10 cellular contexts compared by ENCODE assay signal in genomic region chr1:185636848-185637247, GRCh38.
DNase-seq lines count a peak whose midpoint lies in the region; ATAC-seq and TF ChIP-seq lines count a peak whose summit lies in the region.
"Had no signal": no experiment of that assay in that cellular context is flagged by ENCODE, and none has a peak within 500 bp of the region (broad histone marks: within the 10 kb centered on the region; RNA-seq: fewer than 3 reads in every experiment).

No MANE protein-coding gene starts in this region.

- no peak for TF ChIP-seq CTCF in GM12864 (IDR thresholded peaks at IDR 0.05; ENCODE audit: low read depth, low read length, missing control alignments)
- TF ChIP-seq CTCF in Caco-2 (IDR thresholded peaks at IDR 0.05; ENCODE audit: insufficient read depth in 1 of 2, low read depth in 1 of 2, low read length in 1 of 2, severe bottlenecking in 1 of 2, unreplicated experiment in 1 of 2) = no peak
- no peak for TF ChIP-seq CTCF in lower lobe of right lung (IDR thresholded peaks at IDR 0.05)

- H3K4me3 Mint-ChIP-seq in activated CD4-positive, alpha-beta memory T cell treated with anti-CD3 and anti-CD28 coated beads, Interleukin-2, amount 10 ng/mL, durations not matched to agents 7 days and 5 days = no peak overlapping the region
- H3K4me3 Mint-ChIP-seq in Caco-2 (ENCODE audit: unreplicated experiment) = no peak overlapping the region

- H3K36me3 Mint-ChIP-seq in activated CD4-positive, alpha-beta memory T cell treated with anti-CD3 and anti-CD28 coated beads, Interleukin-2, amount 10 ng/mL, durations not matched to agents 7 days and 5 days (ENCODE audit: low read depth) = peaks cover 45% of the 10 kb centered on the region
- H3K36me3 Mint-ChIP-seq in Caco-2 (ENCODE audit: insufficient read depth, unreplicated experiment) = peaks cover 7% of the 10 kb centered on the region

- peak overlapping the region; percentile 82 for H3K27ac Mint-ChIP-seq in activated CD4-positive, alpha-beta memory T cell treated with anti-CD3 and anti-CD28 coated beads, Interleukin-2, amount 10 ng/mL, durations not matched to agents 7 days and 5 days
- no peak overlapping the region for H3K27ac Mint-ChIP-seq in Caco-2 (ENCODE audit: unreplicated experiment)

- ATAC-seq in GM19351 (IDR thresholded peaks at IDR 0.05; ENCODE audit: unreplicated experiment) = peak; percentile 99
- ATAC-seq in HG03039 (IDR thresholded peaks at IDR 0.05; ENCODE audit: unreplicated experiment) = peak; percentile 99
- no peak for ATAC-seq in lower lobe of right lung

- H3K9me3 Mint-ChIP-seq in activated CD4-positive, alpha-beta memory T cell treated with anti-CD3 and anti-CD28 coated beads, Interleukin-2, amount 10 ng/mL, durations not matched to agents 7 days and 5 days = peaks cover 32% of the 10 kb centered on the region
- H3K9me3 Mint-ChIP-seq in Caco-2 (ENCODE audit: unreplicated experiment) = peaks cover 46% of the 10 kb centered on the region

- no peaks in the 10 kb centered on the region for H3K4me1 ChIP-seq in Caco-2
- H3K4me1 ChIP-seq in lower lobe of right lung = no peaks in the 10 kb centered on the region

- peak; percentile 85 for DNase-seq in GM12864 (ENCODE audit: low read depth)
- peak; percentile 61 for DNase-seq in activated CD4-positive, alpha-beta memory T cell treated with anti-CD3 and anti-CD28 coated beads, Interleukin-2, amount 10 ng/mL, durations not matched to agents 7 days and 5 days
- DNase-seq in Caco-2 = no peak
- no peak for DNase-seq in SK-N-DZ (ENCODE audit: low spot score)
- no peak for DNase-seq in midbrain (lab: John Stamatoyannopoulos, UW)
- no peak for DNase-seq in lower lobe of right lung
- DNase-seq: SW 1271 had no signal

- POLR2A ChIA-PET in activated CD4-positive, alpha-beta memory T cell treated with anti-CD3 and anti-CD28 coated beads, Interleukin-2, amount 10 ng/mL, durations not matched to agents 7 days and 5 days (lab: Charles Lee) = interaction anchor here (0.6 to 2.1 kb wide), 10 partner anchors 9 to 663 kb away, joined by 3 to 12 read pairs (median 4); partner anchors contain the start of genes IVNS1ABP and NIBAN1
- POLR2A ChIA-PET in Caco-2 (lab: Charles Lee) = no interaction called here

- no peaks in the 10 kb centered on the region for H3K27me3 ChIP-seq in Caco-2 (replicated peaks; ENCODE audit: control insufficient read depth, insufficient read depth, low read length)
- no peaks in the 10 kb centered on the region for H3K27me3 ChIP-seq in lower lobe of right lung (ENCODE audit: low read depth)
- H3K27me3 ChIP-seq: cardiac muscle cell had no signal

- H3K4me3 ChIP-seq in GM12864 (ENCODE audit: low read depth, low read length) (no peak overlapping the region), Caco-2 (ENCODE audit: low read depth, low read length) (no peak overlapping the region), lower lobe of right lung (no peak overlapping the region)
- H3K4me3 ChIP-seq: cardiac muscle cell had no signal

- H3K9me3 ChIP-seq in Caco-2 = peaks cover 4% of the 10 kb centered on the region; the same call in 1 of the 2 replicates
- H3K9me3 ChIP-seq in lower lobe of right lung = no peaks in the 10 kb centered on the region

- intact Hi-C loops in Caco-2 (cut with micrococcal nuclease; ENCODE audit: unreplicated experiment) (no loop called here), lower lobe of right lung (cut with DNase I) (no loop called here)

- CTCF ChIA-PET in activated CD4-positive, alpha-beta memory T cell treated with anti-CD3 and anti-CD28 coated beads, Interleukin-2, amount 10 ng/mL, durations not matched to agents 7 days and 5 days (lab: Charles Lee) = interaction anchor here (0.7 to 2.1 kb wide), 6 partner anchors 11 to 400 kb away, joined by 3 to 9 read pairs (median 6); no protein-coding TSS in a partner anchor
- CTCF ChIA-PET in Caco-2 (lab: Charles Lee) = no interaction called here

- H3K27me3 Mint-ChIP-seq in activated CD4-positive, alpha-beta memory T cell treated with anti-CD3 and anti-CD28 coated beads, Interleukin-2, amount 10 ng/mL, durations not matched to agents 7 days and 5 days = no peaks in the 10 kb centered on the region
- H3K27me3 Mint-ChIP-seq in Caco-2 (ENCODE audit: insufficient read depth, unreplicated experiment) = no peaks in the 10 kb centered on the region

- H3K27ac ChIP-seq in lower lobe of right lung = no peak overlapping the region
- H3K27ac ChIP-seq: cardiac muscle cell had no signal

- H3K36me3 ChIP-seq in Caco-2 (ENCODE audit: control insufficient read depth, insufficient read depth, low read length) (no peaks in the 10 kb centered on the region), lower lobe of right lung (no peaks in the 10 kb centered on the region)
- H3K36me3 ChIP-seq: cardiac muscle cell had no signal

- H3K4me1 Mint-ChIP-seq in activated CD4-positive, alpha-beta memory T cell treated with anti-CD3 and anti-CD28 coated beads, Interleukin-2, amount 10 ng/mL, durations not matched to agents 7 days and 5 days = peaks cover 24% of the 10 kb centered on the region
- H3K4me1 Mint-ChIP-seq in Caco-2 (ENCODE audit: low read depth, unreplicated experiment) = no peaks in the 10 kb centered on the region

- no TSS peak for BruUV-seq in Caco-2 (replicated peaks; lab: Mats Ljungman, UMichigan)

Comparison
In these comparisons a context has a peak if more than half of its experiments do, and no peak if none do; other contexts are left out.
1. DNase-seq: peak in GM12864 (single experiment) and activated CD4-positive, alpha-beta memory T cell treated with anti-CD3 and anti-CD28 coated beads, Interleukin-2, amount 10 ng/mL, durations not matched to agents 7 days and 5 days (single experiment); none in Caco-2 (0 of 2), SK-N-DZ (single experiment), midbrain (single experiment) and lower lobe of right lung (single experiment).
2. ATAC-seq: peak in GM19351 (single experiment) and HG03039 (single experiment); none in lower lobe of right lung (0 of 2).